ENCODE assay signal across 28 cellular contexts in the genomic region with DNA sequence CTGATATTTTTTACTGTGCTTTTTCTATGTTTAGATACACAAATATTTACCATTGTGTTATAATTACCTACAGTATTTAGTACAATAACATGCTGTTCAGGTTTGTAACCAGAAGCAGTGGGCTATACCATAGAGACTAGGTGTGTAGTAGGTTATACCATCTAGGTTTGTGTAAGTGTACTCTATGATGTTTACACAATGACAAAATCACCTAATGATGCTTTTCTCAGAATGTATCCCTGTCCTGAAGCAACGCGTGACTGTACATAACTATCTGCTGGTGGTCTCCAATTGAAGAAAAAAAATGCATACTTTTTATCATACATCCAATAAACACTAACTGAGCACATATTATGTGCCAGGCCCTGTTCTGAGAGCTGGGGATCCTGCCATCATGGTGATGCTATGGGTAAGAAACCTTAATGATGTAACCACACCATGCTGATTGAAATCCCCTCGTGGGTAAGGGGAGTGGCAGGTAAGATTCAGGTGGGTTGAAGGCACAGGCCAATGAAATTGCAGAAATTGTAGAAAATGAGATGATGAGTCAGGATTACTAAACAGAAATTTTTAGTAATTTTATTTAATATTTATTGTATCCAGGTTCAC.
DNase-seq lines count a peak whose midpoint lies in the region; ATAC-seq and TF ChIP-seq lines count a peak whose summit lies in the region.
"Had no signal": no experiment of that assay in that cellular context is flagged by ENCODE, and none has a peak within 500 bp of the region (broad histone marks: within the 10 kb centered on the region; RNA-seq: fewer than 3 reads in every experiment).

No MANE protein-coding gene starts in this region.

- DNase-seq in activated CD4-positive, CD25-positive, alpha-beta regulatory T cell treated with anti-CD3 and anti-CD28 coated beads, Interleukin-2, amount 50 U/mL, for 72 hours: no peak
- no peak for DNase-seq in stimulated activated naive CD8-positive, alpha-beta T cell treated with anti-CD3 and anti-CD28 coated beads, Interleukin-15, Interleukin-2, amounts not matched to agents 100 U/mL and 50 U/mL, for 24 hours
- no peak for DNase-seq in activated naive CD8-positive, alpha-beta T cell treated with anti-CD3 and anti-CD28 coated beads, Interleukin-2, amount 50 U/mL, for 24 hours
- DNase-seq in DMS 273 treated with DMSO at 0.1 percent for 48 hours (lab: John Stamatoyannopoulos, UW) (no peak), foreskin keratinocyte (no peak), NCI-H1694 (lab: John Stamatoyannopoulos, UW) (no peak)
- DNase-seq: 8988T; activated CD4-positive, alpha-beta T cell treated with anti-CD3 and anti-CD28 coated beads, Interleukin-2, amount 10 ng/mL, durations not matched to agents 7 days and 5 days; activated CD8-positive, alpha-beta memory T cell treated with anti-CD3 and anti-CD28 coated beads, Interleukin-2, amount 50 U/mL, for 48 hours; DMS153; esophagus squamous epithelium; Kasumi-1; left colon; mammary epithelial cell; NCI-H146; NCI-H446; NCI-H774; posterior cingulate gyrus; stimulated activated naive CD4-positive, alpha-beta T cell; uterus had no signal

- TF ChIP-seq CTCF in foreskin keratinocyte (conservative IDR thresholded peaks at IDR 0.05): no peak

- H3K27me3 Mint-ChIP-seq in stimulated activated naive CD8-positive, alpha-beta T cell treated with anti-CD3 and anti-CD28 coated beads, Interleukin-15, Interleukin-2, amounts not matched to agents 100 ng/mL and 50 ng/mL, for 24 hours: no peaks in the 10 kb centered on the region
- H3K27me3 Mint-ChIP-seq in activated naive CD8-positive, alpha-beta T cell treated with anti-CD3 and anti-CD28 coated beads, Interleukin-2, amount 50 U/mL, for 24 hours: no peaks in the 10 kb centered on the region
- H3K27me3 Mint-ChIP-seq: activated CD4-positive, alpha-beta T cell treated with anti-CD3 and anti-CD28 coated beads, Interleukin-2, amount 10 ng/mL, durations not matched to agents 7 days and 5 days; central memory CD8-positive, alpha-beta T cell; dendritic cell treated with granulocyte-macrophage colony-stimulating factor and Interleukin-4, amounts not matched to agents 40 ng/mL and 50 ng/mL, for 4 days had no signal

- no peak overlapping the region for H3K27ac ChIP-seq in foreskin keratinocyte
- H3K27ac ChIP-seq: esophagus squamous epithelium, RWPE1, thoracic aorta, uterus had no signal

- peak; percentile 42 to 44 for ATAC-seq in activated CD4-positive, CD25-positive, alpha-beta regulatory T cell treated with anti-CD3 and anti-CD28 coated beads, Interleukin-2, amount 50 U/mL, for 24 hours
- ATAC-seq in stimulated activated naive CD8-positive, alpha-beta T cell treated with anti-CD3 and anti-CD28 coated beads, Interleukin-15, Interleukin-2, amounts not matched to agents 100 U/mL and 50 U/mL, for 24 hours: no peak
- ATAC-seq in activated naive CD8-positive, alpha-beta T cell treated with anti-CD3 and anti-CD28 coated beads, Interleukin-2, amount 50 U/mL, for 24 hours: no peak
- no peak for ATAC-seq in foreskin keratinocyte
- ATAC-seq: left colon, sciatic nerve had no signal

- peak overlapping the region; percentile 97 for H3K27ac Mint-ChIP-seq in stimulated activated naive CD8-positive, alpha-beta T cell treated with anti-CD3 and anti-CD28 coated beads, Interleukin-15, Interleukin-2, amounts not matched to agents 100 ng/mL and 50 ng/mL, for 24 hours
- peak overlapping the region; percentile 82 for H3K27ac Mint-ChIP-seq in activated naive CD8-positive, alpha-beta T cell treated with anti-CD3 and anti-CD28 coated beads, Interleukin-2, amount 50 U/mL, for 24 hours
- H3K27ac Mint-ChIP-seq: activated CD4-positive, alpha-beta T cell treated with anti-CD3 and anti-CD28 coated beads, Interleukin-2, amount 10 ng/mL, durations not matched to agents 7 days and 5 days; dendritic cell treated with granulocyte-macrophage colony-stimulating factor and Interleukin-4, amounts not matched to agents 40 ng/mL and 50 ng/mL, for 4 days had no signal

- peaks cover 97% of the 10 kb centered on the region for H3K4me1 Mint-ChIP-seq in stimulated activated naive CD8-positive, alpha-beta T cell treated with anti-CD3 and anti-CD28 coated beads, Interleukin-15, Interleukin-2, amounts not matched to agents 100 ng/mL and 50 ng/mL, for 24 hours (ENCODE audit: low read depth)
- H3K4me1 Mint-ChIP-seq in activated naive CD8-positive, alpha-beta T cell treated with anti-CD3 and anti-CD28 coated beads, Interleukin-2, amount 50 U/mL, for 24 hours: peaks cover 95% of the 10 kb centered on the region

- H3K9me3 Mint-ChIP-seq in stimulated activated naive CD8-positive, alpha-beta T cell treated with anti-CD3 and anti-CD28 coated beads, Interleukin-15, Interleukin-2, amounts not matched to agents 100 ng/mL and 50 ng/mL, for 24 hours: no peaks in the 10 kb centered on the region
- no peaks in the 10 kb centered on the region for H3K9me3 Mint-ChIP-seq in activated naive CD8-positive, alpha-beta T cell treated with anti-CD3 and anti-CD28 coated beads, Interleukin-2, amount 50 U/mL, for 24 hours
- H3K9me3 Mint-ChIP-seq: activated CD4-positive, alpha-beta T cell treated with anti-CD3 and anti-CD28 coated beads, Interleukin-2, amount 10 ng/mL, durations not matched to agents 7 days and 5 days; central memory CD8-positive, alpha-beta T cell; dendritic cell treated with granulocyte-macrophage colony-stimulating factor and Interleukin-4, amounts not matched to agents 40 ng/mL and 50 ng/mL, for 4 days; neural crest cell had no signal

- peaks cover 14% of the 10 kb centered on the region for H3K4me1 ChIP-seq in foreskin keratinocyte
- H3K4me1 ChIP-seq: uterus had no signal

- H3K4me3 Mint-ChIP-seq in stimulated activated naive CD8-positive, alpha-beta T cell treated with anti-CD3 and anti-CD28 coated beads, Interleukin-15, Interleukin-2, amounts not matched to agents 100 ng/mL and 50 ng/mL, for 24 hours: no peak overlapping the region
- no peak overlapping the region for H3K4me3 Mint-ChIP-seq in activated naive CD8-positive, alpha-beta T cell treated with anti-CD3 and anti-CD28 coated beads, Interleukin-2, amount 50 U/mL, for 24 hours
- H3K4me3 Mint-ChIP-seq: activated CD4-positive, alpha-beta T cell treated with anti-CD3 and anti-CD28 coated beads, Interleukin-2, amount 10 ng/mL, durations not matched to agents 7 days and 5 days; central memory CD8-positive, alpha-beta T cell; dendritic cell treated with granulocyte-macrophage colony-stimulating factor and Interleukin-4, amounts not matched to agents 40 ng/mL and 50 ng/mL, for 4 days; neural crest cell had no signal

- peaks cover 81% of the 10 kb centered on the region for H3K36me3 Mint-ChIP-seq in stimulated activated naive CD8-positive, alpha-beta T cell treated with anti-CD3 and anti-CD28 coated beads, Interleukin-15, Interleukin-2, amounts not matched to agents 100 ng/mL and 50 ng/mL, for 24 hours (ENCODE audit: low read depth)
- H3K36me3 Mint-ChIP-seq in activated naive CD8-positive, alpha-beta T cell treated with anti-CD3 and anti-CD28 coated beads, Interleukin-2, amount 50 U/mL, for 24 hours (ENCODE audit: low read depth): peaks cover 73% of the 10 kb centered on the region

- no peaks in the 10 kb centered on the region for H3K27me3 ChIP-seq in foreskin keratinocyte
- H3K27me3 ChIP-seq: esophagus squamous epithelium, uterus had no signal

Comparison
In these comparisons a context has a peak if more than half of its experiments do, and no peak if none do; other contexts are left out.
1. ATAC-seq: peak in activated CD4-positive, CD25-positive, alpha-beta regulatory T cell treated with anti-CD3 and anti-CD28 coated beads, Interleukin-2, amount 50 U/mL, for 24 hours (2 of 2); none in stimulated activated naive CD8-positive, alpha-beta T cell treated with anti-CD3 and anti-CD28 coated beads, Interleukin-15, Interleukin-2, amounts not matched to agents 100 U/mL and 50 U/mL, for 24 hours (single experiment), activated naive CD8-positive, alpha-beta T cell treated with anti-CD3 and anti-CD28 coated beads, Interleukin-2, amount 50 U/mL, for 24 hours (single experiment) and foreskin keratinocyte (single experiment).